8 cellular contexts compared by ENCODE assay signal in the genomic region with DNA sequence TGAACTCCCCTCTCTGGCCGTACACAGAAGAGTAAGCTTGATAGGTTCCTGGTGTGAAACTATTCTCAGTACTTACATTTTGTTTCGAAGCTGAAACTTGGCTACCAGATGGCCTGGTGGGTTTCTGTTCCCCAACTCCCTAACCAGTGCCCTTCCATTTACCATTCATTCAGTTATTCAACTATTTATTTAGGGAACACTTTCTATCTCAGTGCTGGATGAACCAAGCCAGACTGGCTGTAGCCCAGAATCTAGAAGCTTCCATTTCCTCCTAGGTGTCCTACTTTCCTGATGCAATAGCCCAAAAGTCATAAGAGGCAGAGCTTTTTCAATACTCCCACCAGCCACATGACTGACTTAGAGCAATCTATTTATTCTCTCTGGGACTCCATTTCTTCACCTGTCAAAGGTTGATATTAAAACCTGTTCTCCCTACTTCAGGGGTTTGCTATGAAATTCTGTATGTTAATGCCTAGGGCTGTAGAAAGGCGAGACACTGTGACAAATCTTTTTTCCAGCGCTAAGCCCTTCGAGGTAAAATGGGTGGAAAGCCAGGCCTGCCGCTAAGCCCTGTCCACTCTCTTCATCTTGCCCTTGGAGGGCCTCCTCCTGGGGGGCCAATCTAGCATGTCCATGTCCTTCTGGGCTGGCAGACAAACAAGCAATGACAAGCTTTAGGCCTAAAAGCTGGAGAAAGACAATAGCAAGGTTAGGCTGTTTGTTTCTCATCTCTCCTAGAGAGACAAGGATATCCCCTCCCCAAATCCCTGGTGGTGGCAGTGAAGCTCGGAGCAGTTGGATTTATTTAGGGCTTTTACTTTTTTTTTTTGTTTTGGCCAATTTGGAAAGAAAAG. TPM values are rescaled to one million over a fixed set of nuclear protein-coding genes. Genes with fewer than 3 reads are reported as not detected.
A peak's percentile ranks its signal among the peaks of the same experiment; 100 is the strongest.
DNase-seq lines count a peak whose midpoint lies in the region; ATAC-seq and TF ChIP-seq lines count a peak whose summit lies in the region.

No MANE protein-coding gene starts in this region.

- no peaks in the 10 kb centered on the region for H3K36me3 ChIP-seq in endodermal cell (ENCODE audit: control insufficient read depth, insufficient read depth, low read length)

- no peaks in the 10 kb centered on the region for H3K9me3 ChIP-seq in endodermal cell (ENCODE audit: control insufficient read depth, low read length)

- in situ Hi-C loops in KBM-7 (cut with MboI; ENCODE audit: low pct_unique_long_range_greater_than_20kb, low sequenced_read_pairs): no loop called here

- no peak overlapping the region for H3K4me3 ChIP-seq in endodermal cell (ENCODE audit: low read length)
- no peak overlapping the region for H3K4me3 ChIP-seq in skin epidermis

- H3K4me1 ChIP-seq in endodermal cell (ENCODE audit: control insufficient read depth, insufficient read depth, low read length): peaks cover 8% of the 10 kb centered on the region

- peak; percentile 73 for DNase-seq in NCI-H1092 treated with DMSO at 0.1 percent for 48 hours (lab: John Stamatoyannopoulos, UW)
- no peak for DNase-seq in NCI-H1092 (lab: John Stamatoyannopoulos, UW)
- DNase-seq in NCI-H69 (lab: John Stamatoyannopoulos, UW): peak; percentile 77
- peak; percentile 47 for DNase-seq in endodermal cell
- DNase-seq in KBM-7: no peak

- H3K9me3 Mint-ChIP-seq in endodermal cell: no peaks in the 10 kb centered on the region

- TF ChIP-seq CTCF in endodermal cell (conservative IDR thresholded peaks at IDR 0.05): peak; percentile 31

- peaks cover 4% of the 10 kb centered on the region for H3K27me3 Mint-ChIP-seq in endodermal cell (ENCODE audit: insufficient read depth)

- ATAC-seq in GM19023 (IDR thresholded peaks at IDR 0.05; ENCODE audit: unreplicated experiment) (no peak), GM18517 (IDR thresholded peaks at IDR 0.05; ENCODE audit: unreplicated experiment) (no peak)

- H3K27ac ChIP-seq in endodermal cell (ENCODE audit: low read depth, low read length) (peak overlapping the region; percentile 92), skin epidermis (peak overlapping the region in 19 of 21 experiments; percentile 12 to 100 (median 89))

- WGBS in endodermal cell (ENCODE audit: insufficient coverage in 1 of 2, insufficient read length in 1 of 2), 2 experiments: 70 to 75% methylated on average over 6 to 7 of the region's 7 CpGs

- H3K27ac Mint-ChIP-seq in endodermal cell: no peak overlapping the region

- H3K36me3 Mint-ChIP-seq in endodermal cell (ENCODE audit: low read depth): no peaks in the 10 kb centered on the region

- H3K9ac ChIP-seq in endodermal cell (ENCODE audit: extremely low read depth, low read length, poor library complexity, severe bottlenecking): no peak overlapping the region

- no peaks in the 10 kb centered on the region for H3K27me3 ChIP-seq in endodermal cell (ENCODE audit: control insufficient read depth, insufficient read depth, low read length, poor library complexity, severe bottlenecking)

- no peak overlapping the region for H3K4me3 Mint-ChIP-seq in endodermal cell

- H3K4me1 Mint-ChIP-seq in endodermal cell: peaks cover 65% of the 10 kb centered on the region

RNA-seq across cellular contexts. Expression of a gene that starts 8.2 kb away (rescaled TPM):
- total RNA-seq in endodermal cell: 10 to 100 TPM; 34.2 to 44.3 TPM
- 74.1 TPM for polyA plus RNA-seq in endodermal cell (2013, experiment 1 of 2)
- 75.5 TPM for polyA plus RNA-seq in endodermal cell (2013, experiment 2 of 2)

Comparison
In these comparisons a context has a peak if more than half of its experiments do, and no peak if none do; other contexts are left out.
1. DNase-seq: peak in NCI-H1092 treated with DMSO at 0.1 percent for 48 hours (single experiment), NCI-H69 (single experiment) and endodermal cell (single experiment); none in NCI-H1092 (single experiment) and KBM-7 (single experiment).